Comparison of ENCODE assay signal across 10 cellular contexts in genomic region chr12:13197526-13198141, GRCh38. TPM values are rescaled to one million over a fixed set of nuclear protein-coding genes. Genes with fewer than 3 reads are reported as not detected.
DNase-seq lines count a peak whose midpoint lies in the region; ATAC-seq and TF ChIP-seq lines count a peak whose summit lies in the region.
"Had no signal": no experiment of that assay in that cellular context is flagged by ENCODE, and none has a peak within 500 bp of the region (broad histone marks: within the 10 kb centered on the region; RNA-seq: fewer than 3 reads in every experiment).

No MANE protein-coding gene starts in this region.

- TF ChIP-seq EP300 in esophagus muscularis mucosa (IDR thresholded peaks at IDR 0.05), result no peak

- no peak for DNase-seq in CD4-positive, alpha-beta memory T cell
- no peak for DNase-seq in RWPE1 (ENCODE audit: low spot score)
- no peak for DNase-seq in esophagus muscularis mucosa (ENCODE audit: extremely low spot score)
- DNase-seq in progenitor cell of endocrine pancreas (ENCODE audit: low spot score, unreplicated experiment), result no peak
- no peak for DNase-seq in ecto neural progenitor cell (ENCODE audit: low spot score)
- no peak for DNase-seq in NCI-H2107 (lab: John Stamatoyannopoulos, UW)
- no peak for DNase-seq in HEK293T (ENCODE audit: extremely low spot score)
- DNase-seq: T-helper 9 cell had no signal

- POLR2A ChIA-PET in CD4-positive, alpha-beta memory T cell (lab: Charles Lee; ENCODE audit: partially characterized antibody), result no interaction called here
- POLR2A ChIA-PET in RWPE1 (lab: Yijun Ruan, JAX; ENCODE audit: low non-redundant PET) (interaction anchor here (1.2 kb wide), 1 partner anchor 98 kb away, joined by 4 read pairs; no protein-coding TSS in a partner anchor), HEK293T (lab: Yijun Ruan, JAX) (no interaction called here)

- no peak overlapping the region for H3K27ac ChIP-seq in CD4-positive, alpha-beta memory T cell (ENCODE audit: low read depth, low read length)
- H3K27ac ChIP-seq in RWPE1 (peak overlapping the region; percentile 88), esophagus muscularis mucosa (replicated peaks in 1 of 4) (peak overlapping the region; percentile 77 to 88 (median 86))

- ATAC-seq in HG02642 (IDR thresholded peaks at IDR 0.05; ENCODE audit: poor library complexity, unreplicated experiment), result no peak
- ATAC-seq: stimulated activated memory B cell treated with anti-CD40 and anti-IgM and Interleukin-4, amounts not matched to agents 10 μg/mL and 1 μg/mL and 100 μg/mL, for 72 hours had no signal

- no peaks in the 10 kb centered on the region for H3K27me3 ChIP-seq in CD4-positive, alpha-beta memory T cell (ENCODE audit: insufficient read depth, low read length)
- H3K27me3 ChIP-seq in esophagus muscularis mucosa, result peaks cover 0 to 13% (median 0%) of the 10 kb centered on the region in 4 donors

- CTCF ChIA-PET in CD4-positive, alpha-beta memory T cell (lab: Charles Lee; ENCODE audit: partially characterized antibody), result interaction anchor here (1.0 to 3.4 kb wide), 2 partner anchors 14 to 95 kb away, joined by 3 to 29 read pairs; no protein-coding TSS in a partner anchor
- CTCF ChIA-PET in RWPE1 (lab: Yijun Ruan, JAX) (interaction anchor here (1.5 kb wide), 1 partner anchor 15 kb away, joined by 6 read pairs; no protein-coding TSS in a partner anchor), HEK293T (lab: Yijun Ruan, JAX) (interaction anchor here (0.6 to 1.6 kb wide), 4 partner anchors 14 to 282 kb away, joined by 3 to 7 read pairs (median 5); no protein-coding TSS in a partner anchor)

- peak overlapping the region in 5 of 7 donors; percentile 68 to 84 (median 74) for H3K27ac Mint-ChIP-seq in CD4-positive, alpha-beta memory T cell
- peak overlapping the region; percentile 18 for H3K27ac Mint-ChIP-seq in progenitor cell of endocrine pancreas

- WGBS in esophagus muscularis mucosa, result 52% methylated on average over 9 of the region's 9 CpGs

- H3K9me3 ChIP-seq in CD4-positive, alpha-beta memory T cell (ENCODE audit: control insufficient read depth in 1 of 2, low read length in 2 of 2), result no peaks in the 10 kb centered on the region
- no peaks in the 10 kb centered on the region for H3K9me3 ChIP-seq in esophagus muscularis mucosa

- H3K4me1 ChIP-seq in CD4-positive, alpha-beta memory T cell (ENCODE audit: insufficient read depth, low read length), result peaks cover 19% of the 10 kb centered on the region
- H3K4me1 ChIP-seq in esophagus muscularis mucosa, result peaks cover 38 to 67% (median 52%) of the 10 kb centered on the region in 4 donors

- peaks cover 20 to 32% (median 26%) of the 10 kb centered on the region in 4 donors for H3K4me1 Mint-ChIP-seq in CD4-positive, alpha-beta memory T cell
- peaks cover 12% of the 10 kb centered on the region for H3K4me1 Mint-ChIP-seq in progenitor cell of endocrine pancreas (ENCODE audit: low read depth)

- H3K9me3 Mint-ChIP-seq in CD4-positive, alpha-beta memory T cell, result no peaks in the 10 kb centered on the region
- no peaks in the 10 kb centered on the region for H3K9me3 Mint-ChIP-seq in progenitor cell of endocrine pancreas (ENCODE audit: low read depth)
- H3K9me3 Mint-ChIP-seq: stimulated activated memory B cell treated with anti-CD40 and anti-IgM and Interleukin-4, amounts not matched to agents 10 μg/mL and 1 μg/mL and 100 μg/mL, for 72 hours had no signal

- TF ChIP-seq CTCF in RWPE1 (conservative IDR thresholded peaks at IDR 0.05; ENCODE audit: low read depth) (no peak), esophagus muscularis mucosa (IDR thresholded peaks at IDR 0.05) (no peak), progenitor cell of endocrine pancreas (IDR thresholded peaks at IDR 0.05; ENCODE audit: unreplicated experiment) (no peak)

- intact Hi-C loops in CD4-positive, alpha-beta memory T cell (cut with micrococcal nuclease), result no loop called here
- intact Hi-C loops in esophagus muscularis mucosa (cut with DNase I), result loop anchor here (5.0 kb wide), 1 partner anchor 100 kb away; no protein-coding TSS in a partner anchor

- H3K36me3 ChIP-seq in CD4-positive, alpha-beta memory T cell (ENCODE audit: insufficient read depth, low read length), result no peaks in the 10 kb centered on the region
- peaks cover 0 to 16% (median 0%) of the 10 kb centered on the region in 4 donors for H3K36me3 ChIP-seq in esophagus muscularis mucosa

- H3K36me3 Mint-ChIP-seq in CD4-positive, alpha-beta memory T cell, result no peaks in the 10 kb centered on the region
- no peaks in the 10 kb centered on the region for H3K36me3 Mint-ChIP-seq in progenitor cell of endocrine pancreas (ENCODE audit: insufficient read depth)
- H3K36me3 Mint-ChIP-seq: stimulated activated memory B cell treated with anti-CD40 and anti-IgM and Interleukin-4, amounts not matched to agents 10 μg/mL and 1 μg/mL and 100 μg/mL, for 72 hours had no signal

- no peaks in the 10 kb centered on the region for H3K27me3 Mint-ChIP-seq in CD4-positive, alpha-beta memory T cell
- H3K27me3 Mint-ChIP-seq in progenitor cell of endocrine pancreas, result peaks cover 71% of the 10 kb centered on the region

- no peak overlapping the region for H3K4me3 ChIP-seq in CD4-positive, alpha-beta memory T cell (ENCODE audit: low read length in 2 of 2)
- peak overlapping the region; percentile 52 to 64 (median 58) for H3K4me3 ChIP-seq in esophagus muscularis mucosa

- no peak for TF ChIP-seq POLR2A in esophagus muscularis mucosa (IDR thresholded peaks at IDR 0.05; ENCODE audit: low read depth)

- peak overlapping the region in 6 of 8 donors; percentile 12 to 93 (median 88) for H3K4me3 Mint-ChIP-seq in CD4-positive, alpha-beta memory T cell
- no peak overlapping the region for H3K4me3 Mint-ChIP-seq in progenitor cell of endocrine pancreas (ENCODE audit: low read depth)

TF ChIP-seq in HEK293T, 16 proteins besides CTCF, POLR2A, EP300 and RAD21:
- TF ChIP-seq SP1 (IDR thresholded peaks at IDR 0.05) (no peak), CTBP1 (IDR thresholded peaks at IDR 0.05; ENCODE audit: borderline replicate concordance) (no peak), HDGF (IDR thresholded peaks at IDR 0.05; ENCODE audit: borderline replicate concordance) (no peak), BHLHE40 (IDR thresholded peaks at IDR 0.05; ENCODE audit: borderline replicate concordance) (no peak), FOXA1 (IDR thresholded peaks at IDR 0.05) (no peak), ARNT (IDR thresholded peaks at IDR 0.05) (no peak)
TF ChIP-seq in HEK293T: peak in this region for 0.

RNA-seq across cellular contexts. Expression of gene EMP1, which starts 1.1 kb away (rescaled TPM):
- 1 to 10 TPM; 4.5 to 5.8 TPM for total RNA-seq in CD4-positive, alpha-beta memory T cell
- 1 to 10 TPM in 1 of 2 donors, under 1 TPM in 1; 0.50 to 1.8 TPM for polyA plus RNA-seq in CD4-positive, alpha-beta memory T cell
- total RNA-seq in esophagus muscularis mucosa (100 to 1,000 TPM in 1 of 4 donors, 10 to 100 TPM in 3; 42.8 to 425 (median 63.0) TPM), progenitor cell of endocrine pancreas (0.31 and 0.47 TPM in 2 replicates)

Comparison
In these comparisons a context has a peak if more than half of its experiments do, and no peak if none do; other contexts are left out.
1. H3K4me3 ChIP-seq: peak in esophagus muscularis mucosa (4 of 4); none in CD4-positive, alpha-beta memory T cell (0 of 2).
2. RNA of gene EMP1, which starts 1.1 kb away (total RNA-seq): 42.8 to 425 TPM in esophagus muscularis mucosa; 4.5 to 5.8 TPM in CD4-positive, alpha-beta memory T cell and 0.31 to 0.47 TPM in progenitor cell of endocrine pancreas; every median in the first group is over 4 times any median in the second.